ENCODE assay signal across 22 cellular contexts in the genomic region with DNA sequence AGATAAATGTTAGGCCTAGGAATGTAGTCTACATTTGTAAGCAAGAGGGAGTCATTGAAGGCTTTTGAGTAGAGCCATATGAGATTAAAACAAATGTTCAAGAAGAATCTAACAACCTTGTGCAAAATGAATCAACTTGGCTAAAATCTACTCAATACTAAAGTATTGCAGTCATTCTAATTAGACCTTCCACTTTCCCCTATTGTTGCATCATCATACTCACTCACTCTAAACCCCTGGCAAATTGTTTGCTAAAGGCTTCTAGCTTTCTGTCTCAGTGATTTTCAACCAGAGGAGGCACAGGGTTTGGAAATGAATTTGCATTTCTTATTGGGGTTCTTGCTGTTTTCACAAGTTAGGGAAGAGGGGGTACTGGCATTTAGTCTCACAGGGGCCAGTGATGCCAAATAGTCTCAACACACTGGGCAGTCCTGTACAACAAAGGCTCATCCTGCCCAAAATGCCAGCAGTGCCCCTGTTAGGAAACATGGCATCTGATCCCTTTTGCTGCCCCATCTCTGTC.
DNase-seq lines count a peak whose midpoint lies in the region; ATAC-seq and TF ChIP-seq lines count a peak whose summit lies in the region.
"Had no signal": no experiment of that assay in that cellular context is flagged by ENCODE, and none has a peak within 500 bp of the region (broad histone marks: within the 10 kb centered on the region; RNA-seq: fewer than 3 reads in every experiment).

No MANE protein-coding gene starts in this region.

- no peaks in the 10 kb centered on the region for H3K36me3 ChIP-seq in GM23338 (ENCODE audit: insufficient read depth)
- H3K36me3 ChIP-seq: MG63, SJCRH30 had no signal

- H3K27me3 Mint-ChIP-seq in GM23338 (ENCODE audit: insufficient read depth, low read depth, poor library complexity) = peaks cover 3% of the 10 kb centered on the region

- no peak overlapping the region for H3K27ac Mint-ChIP-seq in GM23338
- H3K27ac Mint-ChIP-seq: B cell, CD14-positive monocyte, T-cell had no signal

- H3K4me1 ChIP-seq in GM23338 (ENCODE audit: insufficient read depth) = no peaks in the 10 kb centered on the region
- H3K4me1 ChIP-seq: SJCRH30 had no signal

- no peaks in the 10 kb centered on the region for H3F3A ChIP-seq in GM23338 (replicated peaks; ENCODE audit: low read depth)

- H3K27ac ChIP-seq in GM23338 (ENCODE audit: low read depth) = no peak overlapping the region
- H3K27ac ChIP-seq: 22Rv1, SJCRH30 had no signal

- H3K36me3 Mint-ChIP-seq in GM23338 (ENCODE audit: low read depth) = no peaks in the 10 kb centered on the region
- H3K36me3 Mint-ChIP-seq: CD14-positive monocyte, T-cell had no signal

- H3K9me2 ChIP-seq in GM23338 (ENCODE audit: insufficient read depth) = 0 out of 2 replicates have a peak, but pooled peaks cover 5% of the 10 kb centered on the region

- H3K27me3 ChIP-seq in GM23338 (ENCODE audit: insufficient read depth) = no peaks in the 10 kb centered on the region
- H3K27me3 ChIP-seq: MG63, SJCRH30 had no signal

- no peak overlapping the region for H3K4me3 ChIP-seq in GM23338
- no peak overlapping the region for H3K4me3 ChIP-seq in epithelial cell of proximal tubule (ENCODE audit: low read depth, low read length)
- H3K4me3 ChIP-seq: K562, MG63, SJCRH30 had no signal

- 0 out of 2 replicates have a peak overlapping the region, but pooled peaks have one; percentile 8 for H2AFZ ChIP-seq in GM23338

- H3K4me2 ChIP-seq in GM23338 = no peak overlapping the region

- no peak for ATAC-seq in GM23338
- ATAC-seq: K562, T-cell had no signal

- H3K9me3 Mint-ChIP-seq in GM23338 = no peaks in the 10 kb centered on the region

- H3K79me2 ChIP-seq in GM23338 (replicated peaks; ENCODE audit: insufficient read depth) = no peaks in the 10 kb centered on the region

- H3K4me1 Mint-ChIP-seq in GM23338 = no peaks in the 10 kb centered on the region
- H3K4me1 Mint-ChIP-seq: B cell, CD14-positive monocyte, T-cell had no signal

- no peak overlapping the region for H3K4me3 Mint-ChIP-seq in GM23338
- H3K4me3 Mint-ChIP-seq: B cell, CD14-positive monocyte, T-cell had no signal

- DNase-seq in DMS53 (lab: John Stamatoyannopoulos, UW) (peak; percentile 39), DMS53 treated with DMSO at 0.1 percent for 48 hours (lab: John Stamatoyannopoulos, UW; ENCODE audit: unreplicated experiment) (no peak), GM23338 (ENCODE audit: low spot score) (no peak), epithelial cell of proximal tubule (ENCODE audit: low read depth) (peak; percentile 26), renal cortical epithelial cell (ENCODE audit: low read depth) (peak; percentile 64), H4 (ENCODE audit: low spot score) (no peak), NCI-H748 (lab: John Stamatoyannopoulos, UW; ENCODE audit: unreplicated experiment) (no peak), islet precursor cell (no peak)
- DNase-seq: DMS79 treated with DMSO at 0.1 percent for 48 hours, H7, MG63, NCI-H1417 treated with DMSO at 0.1 percent for 48 hours, NCI-H187, NCI-H2227 treated with DMSO at 0.1 percent for 48 hours, NCI-H524 treated with DMSO at 0.1 percent for 48 hours, OCI-M1, SJCRH30, T-cell had no signal

- no peak for TF ChIP-seq CTCF in GM23338 (conservative IDR thresholded peaks at IDR 0.05; ENCODE audit: low read depth in 2 of 2)
- TF ChIP-seq CTCF in epithelial cell of proximal tubule (conservative IDR thresholded peaks at IDR 0.05; ENCODE audit: low read depth, low read length) = no peak

- no peaks in the 10 kb centered on the region for H4K20me1 ChIP-seq in GM23338 (replicated peaks; ENCODE audit: insufficient read depth)

TF ChIP-seq in GM23338, 12 proteins besides CTCF, POLR2A, EP300 and RAD21 (continues in another document):
- TF ChIP-seq ZNF114 (CRISPR knock-in tag; IDR thresholded peaks at IDR 0.05) = no peak
- TF ChIP-seq, protein P1, sequence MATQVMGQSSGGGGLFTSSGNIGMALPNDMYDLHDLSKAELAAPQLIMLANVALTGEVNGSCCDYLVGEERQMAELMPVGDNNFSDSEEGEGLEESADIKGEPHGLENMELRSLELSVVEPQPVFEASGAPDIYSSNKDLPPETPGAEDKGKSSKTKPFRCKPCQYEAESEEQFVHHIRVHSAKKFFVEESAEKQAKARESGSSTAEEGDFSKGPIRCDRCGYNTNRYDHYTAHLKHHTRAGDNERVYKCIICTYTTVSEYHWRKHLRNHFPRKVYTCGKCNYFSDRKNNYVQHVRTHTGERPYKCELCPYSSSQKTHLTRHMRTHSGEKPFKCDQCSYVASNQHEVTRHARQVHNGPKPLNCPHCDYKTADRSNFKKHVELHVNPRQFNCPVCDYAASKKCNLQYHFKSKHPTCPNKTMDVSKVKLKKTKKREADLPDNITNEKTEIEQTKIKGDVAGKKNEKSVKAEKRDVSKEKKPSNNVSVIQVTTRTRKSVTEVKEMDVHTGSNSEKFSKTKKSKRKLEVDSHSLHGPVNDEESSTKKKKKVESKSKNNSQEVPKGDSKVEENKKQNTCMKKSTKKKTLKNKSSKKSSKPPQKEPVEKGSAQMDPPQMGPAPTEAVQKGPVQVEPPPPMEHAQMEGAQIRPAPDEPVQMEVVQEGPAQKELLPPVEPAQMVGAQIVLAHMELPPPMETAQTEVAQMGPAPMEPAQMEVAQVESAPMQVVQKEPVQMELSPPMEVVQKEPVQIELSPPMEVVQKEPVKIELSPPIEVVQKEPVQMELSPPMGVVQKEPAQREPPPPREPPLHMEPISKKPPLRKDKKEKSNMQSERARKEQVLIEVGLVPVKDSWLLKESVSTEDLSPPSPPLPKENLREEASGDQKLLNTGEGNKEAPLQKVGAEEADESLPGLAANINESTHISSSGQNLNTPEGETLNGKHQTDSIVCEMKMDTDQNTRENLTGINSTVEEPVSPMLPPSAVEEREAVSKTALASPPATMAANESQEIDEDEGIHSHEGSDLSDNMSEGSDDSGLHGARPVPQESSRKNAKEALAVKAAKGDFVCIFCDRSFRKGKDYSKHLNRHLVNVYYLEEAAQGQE (IDR thresholded peaks at IDR 0.05; ENCODE audit: unreplicated experiment) = no peak
- TF ChIP-seq JUNB (IDR thresholded peaks at IDR 0.05; ENCODE audit: unreplicated experiment) = no peak
- TF ChIP-seq CREB1 (CRISPR knock-in tag; IDR thresholded peaks at IDR 0.05; ENCODE audit: low read depth) = no peak
- TF ChIP-seq STAT1 (IDR thresholded peaks at IDR 0.05; ENCODE audit: unreplicated experiment) = no peak
- TF ChIP-seq NANOG (IDR thresholded peaks at IDR 0.05; ENCODE audit: borderline replicate concordance) = no peak
- TF ChIP-seq ZNF331 (CRISPR knock-in tag; IDR thresholded peaks at IDR 0.05; ENCODE audit: low read depth) = no peak
- no peak for TF ChIP-seq EZH2phosphoT487 (IDR thresholded peaks at IDR 0.05; ENCODE audit: unreplicated experiment)
- no peak for TF ChIP-seq EZH2 (IDR thresholded peaks at IDR 0.05; ENCODE audit: low read depth, unreplicated experiment)

Comparison
In these comparisons a context has a peak if more than half of its experiments do, and no peak if none do; other contexts are left out.
1. DNase-seq: peak in DMS53 (single experiment), epithelial cell of proximal tubule (single experiment) and renal cortical epithelial cell (single experiment); none in DMS53 treated with DMSO at 0.1 percent for 48 hours (single experiment), GM23338 (single experiment), H4 (single experiment), NCI-H748 (single experiment) and islet precursor cell (single experiment).